ENCODE assay signal across 20 cellular contexts in genomic region chr18:8562914-8563313, GRCh38. TPM values are rescaled to one million over a fixed set of nuclear protein-coding genes. Genes with fewer than 3 reads are reported as not detected.
DNase-seq lines count a peak whose midpoint lies in the region; ATAC-seq and TF ChIP-seq lines count a peak whose summit lies in the region.
"Had no signal": no experiment of that assay in that cellular context is flagged by ENCODE, and none has a peak within 500 bp of the region (broad histone marks: within the 10 kb centered on the region; RNA-seq: fewer than 3 reads in every experiment).

No MANE protein-coding gene starts in this region.

- H3K79me2 ChIP-seq in GM23338 (replicated peaks; ENCODE audit: insufficient read depth): no peaks in the 10 kb centered on the region

- H3K27ac Mint-ChIP-seq in GM23338: no peak overlapping the region
- H3K27ac Mint-ChIP-seq: CD8-positive, alpha-beta memory T cell; T-cell had no signal

- H3K27ac ChIP-seq in GM23338 (ENCODE audit: low read depth): no peak overlapping the region
- peak overlapping the region; percentile 88 for H3K27ac ChIP-seq in left ventricle myocardium inferior (replicated peaks)
- H3K27ac ChIP-seq: GM23248, SK-N-MC had no signal

- no peaks in the 10 kb centered on the region for H3F3A ChIP-seq in GM23338 (replicated peaks; ENCODE audit: low read depth)

- TF ChIP-seq CTCF in BE2C (IDR thresholded peaks at IDR 0.05; ENCODE audit: low read depth, low read length) (no peak), GM23338 (conservative IDR thresholded peaks at IDR 0.05; ENCODE audit: low read depth in 2 of 2) (no peak), left ventricle myocardium inferior (IDR thresholded peaks at IDR 0.05; ENCODE audit: borderline replicate concordance) (no peak)

- H3K9me3 ChIP-seq in BE2C (no peaks in the 10 kb centered on the region), left ventricle myocardium inferior (replicated peaks) (no peaks in the 10 kb centered on the region)

- H4K20me1 ChIP-seq in GM23338 (replicated peaks; ENCODE audit: insufficient read depth): no peaks in the 10 kb centered on the region

- H3K27me3 Mint-ChIP-seq in GM23338 (ENCODE audit: insufficient read depth, low read depth, poor library complexity): peaks cover 2% of the 10 kb centered on the region
- no peaks in the 10 kb centered on the region for H3K27me3 Mint-ChIP-seq in activated T-cell treated with anti-CD3 and anti-CD28 coated beads, Interleukin-2, amount 50 U/mL, for 4 hours (ENCODE audit: low read depth)

- no peak overlapping the region for H3K4me3 Mint-ChIP-seq in GM23338
- no peak overlapping the region for H3K4me3 Mint-ChIP-seq in activated T-cell treated with anti-CD3 and anti-CD28 coated beads, Interleukin-2, amount 50 U/mL, for 4 hours
- H3K4me3 Mint-ChIP-seq: CD8-positive, alpha-beta memory T cell; T-cell had no signal

- intact Hi-C loops in left ventricle myocardium inferior (cut with micrococcal nuclease): no loop called here

- H3K9me3 Mint-ChIP-seq in GM23338: no peaks in the 10 kb centered on the region; the same call in 2 of the 3 replicates
- no peaks in the 10 kb centered on the region for H3K9me3 Mint-ChIP-seq in activated T-cell treated with anti-CD3 and anti-CD28 coated beads, Interleukin-2, amount 50 U/mL, for 4 hours
- H3K9me3 Mint-ChIP-seq: T-cell had no signal

- H3K36me3 Mint-ChIP-seq in GM23338 (ENCODE audit: low read depth): peaks cover 5% of the 10 kb centered on the region; the same call in 1 of the 3 replicates
- H3K36me3 Mint-ChIP-seq in activated T-cell treated with anti-CD3 and anti-CD28 coated beads, Interleukin-2, amount 50 U/mL, for 4 hours (ENCODE audit: insufficient read depth): no peaks in the 10 kb centered on the region
- H3K36me3 Mint-ChIP-seq: CD8-positive, alpha-beta memory T cell; T-cell had no signal

- H3K27me3 ChIP-seq in BE2C (no peaks in the 10 kb centered on the region), GM23338 (ENCODE audit: insufficient read depth) (no peaks in the 10 kb centered on the region), left ventricle myocardium inferior (ENCODE audit: low read depth) (no peaks in the 10 kb centered on the region)

- DNase-seq in BE2C (peak; percentile 9), GM23338 (ENCODE audit: low spot score) (no peak), cerebellum (ENCODE audit: low spot score) (peak; percentile 60), left ventricle myocardium inferior (peak; percentile 54)
- no peak for DNase-seq in stimulated activated naive CD4-positive, alpha-beta T cell treated with Interleukin-2 at 50 U/mL for 16 hours (lab: John Stamatoyannopoulos, UW)
- DNase-seq in activated T-cell treated with anti-CD3 and anti-CD28 coated beads, Interleukin-2, amount 50 U/mL, for 4 hours: no peak
- DNase-seq: CD8-positive, alpha-beta memory T cell; DMS79; GM23248; HCEC 1CT; MV-4-11; NCI-H187 treated with DMSO at 0.1 percent for 48 hours; NCI-H526 treated with DMSO at 0.1 percent for 48 hours; NK-92 treated with Interleukin-12 subunit alpha and Interleukin-12 subunit beta, amount 100 ng/mL, for 24 hours; SHP77; T-cell had no signal

- H3K36me3 ChIP-seq in BE2C (no peaks in the 10 kb centered on the region), GM23338 (ENCODE audit: insufficient read depth) (no peaks in the 10 kb centered on the region), left ventricle myocardium inferior (no peaks in the 10 kb centered on the region)

- H3K4me1 ChIP-seq in BE2C (no peaks in the 10 kb centered on the region), GM23338 (ENCODE audit: insufficient read depth) (no peaks in the 10 kb centered on the region), left ventricle myocardium inferior (peaks cover 31% of the 10 kb centered on the region)

- no peaks in the 10 kb centered on the region; the same call in 1 of the 3 replicates for H3K4me1 Mint-ChIP-seq in GM23338
- no peaks in the 10 kb centered on the region for H3K4me1 Mint-ChIP-seq in activated T-cell treated with anti-CD3 and anti-CD28 coated beads, Interleukin-2, amount 50 U/mL, for 4 hours (ENCODE audit: low read depth)
- H3K4me1 Mint-ChIP-seq: CD8-positive, alpha-beta memory T cell; T-cell had no signal

- no peak overlapping the region for H3K4me2 ChIP-seq in GM23338

- no peak overlapping the region for H3K4me3 ChIP-seq in BE2C (ENCODE audit: low read depth, low read length)
- H3K4me3 ChIP-seq in GM23338: no peak overlapping the region
- H3K4me3 ChIP-seq in left ventricle myocardium inferior: no peak overlapping the region
- H3K4me3 ChIP-seq: GM23248, K562, SK-N-MC had no signal

- ATAC-seq in GM23338: no peak
- ATAC-seq in HG03520 (IDR thresholded peaks at IDR 0.05; ENCODE audit: unreplicated experiment): no peak
- ATAC-seq in HG03565 (IDR thresholded peaks at IDR 0.05; ENCODE audit: unreplicated experiment): no peak
- no peak for ATAC-seq in activated T-cell treated with anti-CD3 and anti-CD28 coated beads, Interleukin-2, amount 50 U/mL, for 4 hours
- ATAC-seq: K562, T-cell had no signal

- no peaks in the 10 kb centered on the region for H3K9me2 ChIP-seq in GM23338 (ENCODE audit: insufficient read depth)

- H2AFZ ChIP-seq in GM23338: peak overlapping the region; percentile 38; the same call in 1 of the 2 replicates
- H2AFZ ChIP-seq: GM23248 had no signal

TF ChIP-seq in GM23338, 12 proteins besides CTCF, POLR2A, EP300 and RAD21 (continues in another document):
- TF ChIP-seq ETS1 (IDR thresholded peaks at IDR 0.05) (no peak), ZNF114 (CRISPR knock-in tag; IDR thresholded peaks at IDR 0.05) (no peak), ZNF331 (CRISPR knock-in tag; IDR thresholded peaks at IDR 0.05; ENCODE audit: low read depth) (no peak), POLR2AphosphoS5 (IDR thresholded peaks at IDR 0.05; ENCODE audit: low read depth) (no peak), EZH2 (IDR thresholded peaks at IDR 0.05; ENCODE audit: low read depth, unreplicated experiment) (no peak), STAT1 (IDR thresholded peaks at IDR 0.05; ENCODE audit: unreplicated experiment) (no peak), CREB1 (CRISPR knock-in tag; IDR thresholded peaks at IDR 0.05; ENCODE audit: low read depth) (no peak), JUNB (IDR thresholded peaks at IDR 0.05; ENCODE audit: unreplicated experiment) (no peak), REST (IDR thresholded peaks at IDR 0.05; ENCODE audit: unreplicated experiment) (no peak), NANOG (IDR thresholded peaks at IDR 0.05; ENCODE audit: borderline replicate concordance) (no peak), EZH2phosphoT487 (IDR thresholded peaks at IDR 0.05; ENCODE audit: unreplicated experiment) (no peak)

RNA-seq across cellular contexts. Expression of gene RAB12, which starts 46.3 kb away (rescaled TPM):
- 7.9 TPM for polyA plus RNA-seq in BE2C (2012; ENCODE audit: insufficient read depth, insufficient read length, low read depth)
- 80.4 and 92.3 TPM in 2 replicates for total RNA-seq in GM23338 (2014; rRNA removed; shearing (Covaris generic))
- polyA plus RNA-seq in GM23338 (2016; fragmentation: Nextera tagmentation; extraction: Ambion mirVana): 16.7 and 20.7 TPM in 2 replicates
- 49.7 TPM for total RNA-seq in cerebellum
- 103 TPM for total RNA-seq in left ventricle myocardium inferior
- 10 to 100 TPM; 13.0 to 15.4 (median 13.6) TPM for total RNA-seq in activated T-cell treated with anti-CD3 and anti-CD28 coated beads, Interleukin-2, amount 50 U/mL, for 4 hours

Comparison
In these comparisons a context has a peak if more than half of its experiments do, and no peak if none do; other contexts are left out.
1. DNase-seq: peak in BE2C (single experiment), cerebellum (single experiment) and left ventricle myocardium inferior (single experiment); none in GM23338 (single experiment), stimulated activated naive CD4-positive, alpha-beta T cell treated with Interleukin-2 at 50 U/mL for 16 hours (single experiment) and activated T-cell treated with anti-CD3 and anti-CD28 coated beads, Interleukin-2, amount 50 U/mL, for 4 hours (single experiment).